ENCODE assay signal across 7 cellular contexts in the genomic region with DNA sequence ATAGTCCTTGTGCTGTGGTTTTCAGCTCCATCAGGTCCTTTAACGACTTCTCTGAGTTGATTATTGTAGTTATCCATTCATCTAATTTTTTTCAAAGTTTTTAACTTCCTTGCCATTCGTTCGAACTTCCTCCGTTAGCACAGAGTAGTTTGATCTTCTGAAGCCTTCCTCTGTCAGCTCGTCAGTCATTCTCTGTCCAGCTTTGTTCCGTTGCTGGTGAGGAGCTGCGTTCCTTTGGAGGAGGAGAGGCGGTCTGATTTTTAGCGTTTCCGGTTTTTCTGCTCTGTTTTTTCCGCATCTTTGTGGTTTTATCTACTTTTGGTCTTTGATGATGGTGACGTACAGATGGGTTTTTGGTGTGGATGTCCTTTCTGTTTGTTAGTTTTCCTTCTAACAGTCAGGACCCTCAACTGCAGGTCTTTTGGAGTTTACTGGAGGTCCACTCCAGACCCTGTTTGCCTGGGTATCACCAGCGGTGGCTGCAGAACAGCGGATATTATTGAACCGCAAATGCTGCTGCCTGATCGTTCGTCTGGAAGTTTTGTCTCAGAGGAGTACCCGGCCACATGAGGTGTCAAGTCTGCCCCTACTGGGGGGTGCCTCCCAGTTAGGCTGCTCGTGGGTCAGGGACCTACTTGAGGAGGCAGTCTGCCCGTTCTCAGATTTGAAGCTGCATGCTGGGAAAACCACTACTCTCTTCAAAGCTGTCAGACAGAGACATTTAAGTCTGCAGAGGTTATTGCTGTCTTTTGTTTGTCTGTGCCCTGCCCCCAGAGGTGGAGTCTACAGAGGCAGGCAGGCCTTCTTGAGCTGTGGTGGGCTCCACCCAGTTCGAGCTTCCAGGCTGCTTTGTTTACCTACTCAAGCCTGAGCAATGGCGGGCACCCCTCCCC.
DNase-seq lines count a peak whose midpoint lies in the region; ATAC-seq and TF ChIP-seq lines count a peak whose summit lies in the region.
"Not testable (repeated sequence)": the region's sequence is repeated elsewhere in the genome, so short reads cannot be mapped to it uniquely, and the experiment has no call there.

No MANE protein-coding gene starts in this region.

- H3K27ac ChIP-seq in CD4-positive, alpha-beta T cell (ENCODE audit: low read depth, low read length); naive thymus-derived CD4-positive, alpha-beta T cell (ENCODE audit: low read depth, low read length): not testable (repeated sequence)

- H3K4me1 Mint-ChIP-seq in CD4-positive, alpha-beta T cell (ENCODE audit: low read depth) = peaks cover 83% of the 10 kb centered on the region
- peaks cover 58% of the 10 kb centered on the region for H3K4me1 Mint-ChIP-seq in T-helper 1 cell treated with Interleukin-12 subunit alpha and Interleukin-12 subunit beta and Interleukin-4 antibody, amounts not matched to agents 30 μg/mL and 1 μg/mL, for 36 hours (ENCODE audit: low read depth)
- H3K4me1 Mint-ChIP-seq in activated CD4-positive, alpha-beta T cell treated with anti-CD3 and anti-CD28 coated beads, Interleukin-2, amount 10 ng/mL, durations not matched to agents 7 days and 5 days = peaks cover 70% of the 10 kb centered on the region
- peaks cover 83% of the 10 kb centered on the region for H3K4me1 Mint-ChIP-seq in activated T-cell treated with anti-CD3 and anti-CD28 coated beads, Interleukin-2, amount 50 U/mL, for 4 hours (ENCODE audit: low read depth)
- peaks cover 84% of the 10 kb centered on the region for H3K4me1 Mint-ChIP-seq in activated naive CD4-positive, alpha-beta T cell treated with anti-CD3 and anti-CD28 coated beads for 36 hours (ENCODE audit: low read depth)
- peaks cover 36 to 95% (median 73%) of the 10 kb centered on the region in 7 donors for H3K4me1 Mint-ChIP-seq in naive thymus-derived CD4-positive, alpha-beta T cell

- not testable (repeated sequence) for H3K9me3 ChIP-seq in CD4-positive, alpha-beta T cell (ENCODE audit: control insufficient read depth, low read length); naive thymus-derived CD4-positive, alpha-beta T cell (ENCODE audit: control insufficient read depth in 2 of 3, low read length in 3 of 3)

- not testable (repeated sequence) for ATAC-seq in CD4-positive, alpha-beta T cell (ENCODE audit: poor library complexity); activated T-cell treated with anti-CD3 and anti-CD28 coated beads, Interleukin-2, amount 50 U/mL, for 4 hours; naive thymus-derived CD4-positive, alpha-beta T cell

- H3K4me3 ChIP-seq in naive thymus-derived CD4-positive, alpha-beta T cell (ENCODE audit: low read length) = not testable (repeated sequence)

- peaks cover 0 to 17% (median 0%) of the 10 kb centered on the region in 3 experiments for H3K36me3 ChIP-seq in naive thymus-derived CD4-positive, alpha-beta T cell (ENCODE audit: control insufficient read depth in 2 of 3, insufficient read depth in 3 of 3, low read length in 3 of 3)

- CTCF ChIA-PET in CD4-positive, alpha-beta T cell (lab: Charles Lee) = interaction anchor here (1.6 to 2.7 kb wide), 2 partner anchors 45 to 73 kb away, joined by 6 to 12 read pairs; a partner anchor contains a TSS
- CTCF ChIA-PET in activated CD4-positive, alpha-beta T cell treated with anti-CD3 and anti-CD28 coated beads, Interleukin-2, amount 10 ng/mL, durations not matched to agents 7 days and 5 days (lab: Charles Lee) = interaction anchor here (1.0 to 1.3 kb wide), 2 partner anchors 24 to 30 kb away, joined by 3 read pairs; no protein-coding TSS in a partner anchor
- CTCF ChIA-PET in activated naive CD4-positive, alpha-beta T cell treated with anti-CD3 and anti-CD28 coated beads for 36 hours (lab: Charles Lee) = interaction anchor here (0.6 kb wide), 1 partner anchor 16 kb away, joined by 4 read pairs; no protein-coding TSS in a partner anchor
- CTCF ChIA-PET in naive thymus-derived CD4-positive, alpha-beta T cell (lab: Charles Lee) = interaction anchor here (0.6 kb wide), 1 partner anchor 18 kb away, joined by 4 read pairs; no protein-coding TSS in a partner anchor

- H3K4me3 Mint-ChIP-seq in CD4-positive, alpha-beta T cell = peak overlapping the region; percentile 59
- H3K4me3 Mint-ChIP-seq in T-helper 1 cell treated with Interleukin-12 subunit alpha and Interleukin-12 subunit beta and Interleukin-4 antibody, amounts not matched to agents 30 μg/mL and 1 μg/mL, for 36 hours = peak overlapping the region; percentile 65
- peak overlapping the region; percentile 43 for H3K4me3 Mint-ChIP-seq in activated CD4-positive, alpha-beta T cell treated with anti-CD3 and anti-CD28 coated beads, Interleukin-2, amount 10 ng/mL, durations not matched to agents 7 days and 5 days
- peak overlapping the region; percentile 75 for H3K4me3 Mint-ChIP-seq in activated T-cell treated with anti-CD3 and anti-CD28 coated beads, Interleukin-2, amount 50 U/mL, for 4 hours
- H3K4me3 Mint-ChIP-seq in activated naive CD4-positive, alpha-beta T cell treated with anti-CD3 and anti-CD28 coated beads for 36 hours = peak overlapping the region; percentile 36
- peak overlapping the region in 9 of 10 donors; percentile 4 to 66 (median 49) for H3K4me3 Mint-ChIP-seq in naive thymus-derived CD4-positive, alpha-beta T cell

- H3K36me3 Mint-ChIP-seq in CD4-positive, alpha-beta T cell (ENCODE audit: low read depth) = peaks cover 94% of the 10 kb centered on the region
- H3K36me3 Mint-ChIP-seq in T-helper 1 cell treated with Interleukin-12 subunit alpha and Interleukin-12 subunit beta and Interleukin-4 antibody, amounts not matched to agents 30 μg/mL and 1 μg/mL, for 36 hours (ENCODE audit: low read depth) = peaks cover 50% of the 10 kb centered on the region
- peaks cover 77% of the 10 kb centered on the region for H3K36me3 Mint-ChIP-seq in activated CD4-positive, alpha-beta T cell treated with anti-CD3 and anti-CD28 coated beads, Interleukin-2, amount 10 ng/mL, durations not matched to agents 7 days and 5 days (ENCODE audit: low read depth)
- peaks cover 57% of the 10 kb centered on the region for H3K36me3 Mint-ChIP-seq in activated T-cell treated with anti-CD3 and anti-CD28 coated beads, Interleukin-2, amount 50 U/mL, for 4 hours (ENCODE audit: insufficient read depth)
- peaks cover 70% of the 10 kb centered on the region for H3K36me3 Mint-ChIP-seq in activated naive CD4-positive, alpha-beta T cell treated with anti-CD3 and anti-CD28 coated beads for 36 hours (ENCODE audit: low read depth)
- H3K36me3 Mint-ChIP-seq in naive thymus-derived CD4-positive, alpha-beta T cell = peaks cover 28 to 78% (median 62%) of the 10 kb centered on the region in 5 donors

- POLR2A ChIA-PET in CD4-positive, alpha-beta T cell (lab: Charles Lee) = interaction anchor here (0.7 to 2.3 kb wide), 9 partner anchors 13 to 74 kb away, joined by 3 to 14 read pairs (median 4); no protein-coding TSS in a partner anchor
- POLR2A ChIA-PET in activated CD4-positive, alpha-beta T cell treated with anti-CD3 and anti-CD28 coated beads, Interleukin-2, amount 10 ng/mL, durations not matched to agents 7 days and 5 days (lab: Charles Lee) = not testable (repeated sequence)
- POLR2A ChIA-PET in naive thymus-derived CD4-positive, alpha-beta T cell (lab: Charles Lee) = interaction anchor here (0.6 kb wide), 1 partner anchor 36 kb away, joined by 3 read pairs; no protein-coding TSS in a partner anchor

- not testable (repeated sequence) for H3K27me3 Mint-ChIP-seq in CD4-positive, alpha-beta T cell; T-helper 1 cell treated with Interleukin-12 subunit alpha and Interleukin-12 subunit beta and Interleukin-4 antibody, amounts not matched to agents 30 μg/mL and 1 μg/mL, for 36 hours (ENCODE audit: low read depth); activated CD4-positive, alpha-beta T cell treated with anti-CD3 and anti-CD28 coated beads, Interleukin-2, amount 10 ng/mL, durations not matched to agents 7 days and 5 days; activated T-cell treated with anti-CD3 and anti-CD28 coated beads, Interleukin-2, amount 50 U/mL, for 4 hours (ENCODE audit: low read depth); activated naive CD4-positive, alpha-beta T cell treated with anti-CD3 and anti-CD28 coated beads for 36 hours (ENCODE audit: low read depth); naive thymus-derived CD4-positive, alpha-beta T cell

- not testable (repeated sequence) for TF ChIP-seq CTCF in CD4-positive, alpha-beta T cell (IDR thresholded peaks at IDR 0.05)

- intact Hi-C loops in CD4-positive, alpha-beta T cell (cut with DNase I, micrococcal nuclease); activated naive CD4-positive, alpha-beta T cell treated with anti-CD3 and anti-CD28 coated beads for 36 hours (cut with micrococcal nuclease); naive thymus-derived CD4-positive, alpha-beta T cell (cut with micrococcal nuclease): not testable (repeated sequence)

- H3K4me1 ChIP-seq in naive thymus-derived CD4-positive, alpha-beta T cell (ENCODE audit: control insufficient read depth in 2 of 2, insufficient read depth in 2 of 2, low read length in 2 of 2) = peaks cover 2 to 40% of the 10 kb centered on the region in 2 donors

- not testable (repeated sequence) for H3K9me3 Mint-ChIP-seq in CD4-positive, alpha-beta T cell; T-helper 1 cell treated with Interleukin-12 subunit alpha and Interleukin-12 subunit beta and Interleukin-4 antibody, amounts not matched to agents 30 μg/mL and 1 μg/mL, for 36 hours; activated T-cell treated with anti-CD3 and anti-CD28 coated beads, Interleukin-2, amount 50 U/mL, for 4 hours
- peaks cover 29% of the 10 kb centered on the region for H3K9me3 Mint-ChIP-seq in activated CD4-positive, alpha-beta T cell treated with anti-CD3 and anti-CD28 coated beads, Interleukin-2, amount 10 ng/mL, durations not matched to agents 7 days and 5 days
- peaks cover 21% of the 10 kb centered on the region for H3K9me3 Mint-ChIP-seq in activated naive CD4-positive, alpha-beta T cell treated with anti-CD3 and anti-CD28 coated beads for 36 hours
- H3K9me3 Mint-ChIP-seq in naive thymus-derived CD4-positive, alpha-beta T cell = peaks cover 5 to 41% (median 15%) of the 10 kb centered on the region in 11 donors

- H3K27me3 ChIP-seq in CD4-positive, alpha-beta T cell (ENCODE audit: control insufficient read depth, insufficient read depth, low read length); naive thymus-derived CD4-positive, alpha-beta T cell (ENCODE audit: control insufficient read depth in 2 of 2, insufficient read depth in 2 of 2, low read length in 2 of 2): not testable (repeated sequence)

- peak in 7 of 10 experiments; percentile 14 to 34 (median 34) for DNase-seq in CD4-positive, alpha-beta T cell
- not testable (repeated sequence) for DNase-seq in activated CD4-positive, alpha-beta T cell treated with anti-CD3 and anti-CD28 coated beads, Interleukin-2, amount 10 ng/mL, durations not matched to agents 7 days and 5 days; activated T-cell treated with anti-CD3 and anti-CD28 coated beads, Interleukin-2, amount 50 U/mL, for 4 hours; activated naive CD4-positive, alpha-beta T cell treated with anti-CD3 and anti-CD28 coated beads for 36 hours
- peak; percentile 73 for DNase-seq in central memory CD4-positive, alpha-beta T cell
- DNase-seq in naive thymus-derived CD4-positive, alpha-beta T cell = peak in 2 of 9 donors; percentile 19 to 26

- peak overlapping the region; percentile 77 for H3K27ac Mint-ChIP-seq in CD4-positive, alpha-beta T cell
- peak overlapping the region; percentile 12 for H3K27ac Mint-ChIP-seq in T-helper 1 cell treated with Interleukin-12 subunit alpha and Interleukin-12 subunit beta and Interleukin-4 antibody, amounts not matched to agents 30 μg/mL and 1 μg/mL, for 36 hours
- peak overlapping the region; percentile 77 for H3K27ac Mint-ChIP-seq in activated CD4-positive, alpha-beta T cell treated with anti-CD3 and anti-CD28 coated beads, Interleukin-2, amount 10 ng/mL, durations not matched to agents 7 days and 5 days
- H3K27ac Mint-ChIP-seq in activated naive CD4-positive, alpha-beta T cell treated with anti-CD3 and anti-CD28 coated beads for 36 hours = peak overlapping the region; percentile 77
- peak overlapping the region; percentile 39 to 89 (median 73) for H3K27ac Mint-ChIP-seq in naive thymus-derived CD4-positive, alpha-beta T cell

Comparison
In these comparisons a context has a peak if more than half of its experiments do, and no peak if none do; other contexts are left out.
1. H3K27ac Mint-ChIP-seq: peak in every context shown above with its lines; median percentile 77 in CD4-positive, alpha-beta T cell; 77 in activated CD4-positive, alpha-beta T cell treated with anti-CD3 and anti-CD28 coated beads, Interleukin-2, amount 10 ng/mL, durations not matched to agents 7 days and 5 days; 77 in activated naive CD4-positive, alpha-beta T cell treated with anti-CD3 and anti-CD28 coated beads for 36 hours; 73 in naive thymus-derived CD4-positive, alpha-beta T cell; 12 in T-helper 1 cell treated with Interleukin-12 subunit alpha and Interleukin-12 subunit beta and Interleukin-4 antibody, amounts not matched to agents 30 μg/mL and 1 μg/mL, for 36 hours.